In genomic region chr15:40590635-40591105, GRCh38 we compare ENCODE assay signal across 10 cellular contexts. TPM values are rescaled to one million over a fixed set of nuclear protein-coding genes. Genes with fewer than 3 reads are reported as not detected.
DNase-seq lines count a peak whose midpoint lies in the region; ATAC-seq and TF ChIP-seq lines count a peak whose summit lies in the region.
"Had no signal": no experiment of that assay in that cellular context is flagged by ENCODE, and none has a peak within 500 bp of the region (broad histone marks: within the 10 kb centered on the region; RNA-seq: fewer than 3 reads in every experiment).

No MANE protein-coding gene starts in this region.

- H3K4me3 ChIP-seq in OCI-LY7 (ENCODE audit: low read depth, low read length, poor library complexity, severe bottlenecking) (no peak overlapping the region), choroid plexus epithelial cell (ENCODE audit: low read depth, low read length) (no peak overlapping the region), neural progenitor cell (no peak overlapping the region), gastroesophageal sphincter (no peak overlapping the region)

- CTCF ChIA-PET in OCI-LY7 (lab: Charles Lee; ENCODE audit: unreplicated experiment) = interaction anchor here (1.0 to 1.6 kb wide), 2 partner anchors 25 to 111 kb away, joined by 4 to 6 read pairs; partner anchors contain the start of gene CCDC32

- H3K27ac ChIP-seq in OCI-LY7 (ENCODE audit: low read depth, low read length, poor library complexity, severe bottlenecking) (no peak overlapping the region), neural progenitor cell (no peak overlapping the region), gastroesophageal sphincter (no peak overlapping the region)

- H3K27me3 Mint-ChIP-seq in T-helper 2 cell treated with Interferon-gamma antibody and Interleukin-4, amounts not matched to agents 5 μg/mL and 100 μg/mL, for 36 hours (ENCODE audit: low read depth) = peaks cover 5% of the 10 kb centered on the region
- peaks cover 19% of the 10 kb centered on the region for H3K27me3 Mint-ChIP-seq in neural progenitor cell (ENCODE audit: insufficient read depth, low read depth)

- H3K9ac ChIP-seq in neural progenitor cell = no peak overlapping the region

- intact Hi-C loops in OCI-LY7 (cut with micrococcal nuclease; ENCODE audit: unreplicated experiment) = loop anchor here (5.0 kb wide), 1 partner anchor 177 kb away; the partner anchor contains the start of gene C15orf62

- peak overlapping the region; percentile 37 for H2AFZ ChIP-seq in OCI-LY7 (ENCODE audit: low read length)
- peak overlapping the region; percentile 56 for H2AFZ ChIP-seq in neural progenitor cell (replicated peaks)

- H3K9me3 Mint-ChIP-seq in T-helper 2 cell treated with Interferon-gamma antibody and Interleukin-4, amounts not matched to agents 5 μg/mL and 100 μg/mL, for 36 hours = no peaks in the 10 kb centered on the region
- peaks cover 3% of the 10 kb centered on the region for H3K9me3 Mint-ChIP-seq in neural progenitor cell

- H4K20me1 ChIP-seq in OCI-LY7 (ENCODE audit: insufficient read depth, low read length) (peaks cover 5% of the 10 kb centered on the region; the same call in 1 of the 2 replicates), neural progenitor cell (ENCODE audit: low read depth) (no peaks in the 10 kb centered on the region)

- H3K4me2 ChIP-seq in OCI-LY7 (ENCODE audit: low read length) (peak overlapping the region; percentile 38), neural progenitor cell (no peak overlapping the region)

- ATAC-seq in GM18907 (IDR thresholded peaks at IDR 0.05; ENCODE audit: unreplicated experiment) = no peak
- ATAC-seq in GM21515 (IDR thresholded peaks at IDR 0.05; ENCODE audit: unreplicated experiment) = no peak
- ATAC-seq in gastroesophageal sphincter = no peak

- no TSS peak for BruUV-seq in OCI-LY7 (replicated peaks; lab: Mats Ljungman, UMichigan)

- TF ChIP-seq CTCF in OCI-LY7 (conservative IDR thresholded peaks at IDR 0.05; ENCODE audit: low read length) (no peak), choroid plexus epithelial cell (conservative IDR thresholded peaks at IDR 0.05; ENCODE audit: low read depth, low read length) (no peak), neural progenitor cell (IDR thresholded peaks at IDR 0.05) (no peak), gastroesophageal sphincter (IDR thresholded peaks at IDR 0.05) (no peak)

- peaks cover 12% of the 10 kb centered on the region for H3K79me2 ChIP-seq in OCI-LY7 (ENCODE audit: insufficient read depth, low read depth, low read length)
- peaks cover 12% of the 10 kb centered on the region for H3K79me2 ChIP-seq in neural progenitor cell (ENCODE audit: low read depth)

- TF ChIP-seq EP300 in gastroesophageal sphincter (IDR thresholded peaks at IDR 0.05) = no peak

- WGBS in gastroesophageal sphincter (ENCODE audit: low coverage in 1 of 2), 2 donors = 28 to 51% methylated on average over 6 to 10 of the region's 13 CpGs

- no peak for TF ChIP-seq POLR2A in gastroesophageal sphincter (IDR thresholded peaks at IDR 0.05)

- no peaks in the 10 kb centered on the region for H3K9me2 ChIP-seq in OCI-LY7 (ENCODE audit: insufficient read depth, low read length)

- peaks cover 23% of the 10 kb centered on the region for H3K4me1 Mint-ChIP-seq in T-helper 2 cell treated with Interferon-gamma antibody and Interleukin-4, amounts not matched to agents 5 μg/mL and 100 μg/mL, for 36 hours (ENCODE audit: low read depth)
- H3K4me1 Mint-ChIP-seq in neural progenitor cell = peaks cover 16% of the 10 kb centered on the region

- H3K4me1 ChIP-seq in OCI-LY7 (ENCODE audit: insufficient read depth, low read length, poor library complexity, severe bottlenecking) = peaks cover 33% of the 10 kb centered on the region
- H3K4me1 ChIP-seq in neural progenitor cell = peaks cover 7% of the 10 kb centered on the region
- H3K4me1 ChIP-seq in gastroesophageal sphincter = peaks cover 0 to 24% (median 6%) of the 10 kb centered on the region in 3 donors

- DNase-seq in T-helper 2 cell treated with Interferon-gamma antibody and Interleukin-4, amounts not matched to agents 5 μg/mL and 100 μg/mL, for 36 hours (ENCODE audit: low spot score) = no peak
- DNase-seq in T-helper 2 cell (no peak), OCI-LY7 (ENCODE audit: low spot score) (no peak), choroid plexus epithelial cell (ENCODE audit: low read depth) (peak; percentile 45), neural progenitor cell (ENCODE audit: low spot score) (no peak)
- DNase-seq: activated effector memory CD4-positive, alpha-beta T cell treated with Interleukin-2 at 50 U/mL for 16 hours had no signal

- POLR2A ChIA-PET in OCI-LY7 (lab: Charles Lee) = interaction anchor here (0.6 to 3.0 kb wide), 7 partner anchors 11 to 179 kb away, joined by 3 to 12 read pairs (median 3); partner anchors contain the start of genes C15orf62, CCDC32 and RPUSD2

- no peaks in the 10 kb centered on the region for H3K9me3 ChIP-seq in OCI-LY7 (ENCODE audit: low read length)
- H3K9me3 ChIP-seq in neural progenitor cell (ENCODE audit: low read depth) = no peaks in the 10 kb centered on the region
- no peaks in the 10 kb centered on the region for H3K9me3 ChIP-seq in gastroesophageal sphincter
- H3K9me3 ChIP-seq: A549 had no signal

- peaks cover 4% of the 10 kb centered on the region for H3K27me3 ChIP-seq in neural progenitor cell
- peaks cover 14% of the 10 kb centered on the region for H3K27me3 ChIP-seq in gastroesophageal sphincter

- H3K36me3 ChIP-seq in OCI-LY7 (ENCODE audit: insufficient read depth, low read length) (no peaks in the 10 kb centered on the region), neural progenitor cell (no peaks in the 10 kb centered on the region), gastroesophageal sphincter (no peaks in the 10 kb centered on the region)

- peak overlapping the region; percentile 82 for H3K4me3 Mint-ChIP-seq in T-helper 2 cell treated with Interferon-gamma antibody and Interleukin-4, amounts not matched to agents 5 μg/mL and 100 μg/mL, for 36 hours
- H3K4me3 Mint-ChIP-seq in neural progenitor cell = no peak overlapping the region

- H3F3A ChIP-seq in neural progenitor cell (ENCODE audit: low read depth) = peaks cover 28% of the 10 kb centered on the region

- H3K27ac Mint-ChIP-seq in T-helper 2 cell treated with Interferon-gamma antibody and Interleukin-4, amounts not matched to agents 5 μg/mL and 100 μg/mL, for 36 hours = peak overlapping the region; percentile 29
- H3K27ac Mint-ChIP-seq in neural progenitor cell = no peak overlapping the region

- H3K36me3 Mint-ChIP-seq in T-helper 2 cell treated with Interferon-gamma antibody and Interleukin-4, amounts not matched to agents 5 μg/mL and 100 μg/mL, for 36 hours (ENCODE audit: low read depth) = peaks cover 4% of the 10 kb centered on the region
- peaks cover 5% of the 10 kb centered on the region for H3K36me3 Mint-ChIP-seq in neural progenitor cell

RNA-seq across cellular contexts. Expression of gene KNL1, which starts 3.4 kb away (rescaled TPM):
- total RNA-seq in OCI-LY7 (2014; rRNA removed; shearing (Covaris generic)) = 51.3 and 66.9 TPM in 2 replicates
- total RNA-seq in OCI-LY7 (2022) (58.7 and 62.3 TPM in 2 replicates), neural progenitor cell (ENCODE audit: low replicate concordance) (71.7 and 125 TPM in 2 replicates), gastroesophageal sphincter (under 1 TPM; 0.23 to 0.89 (median 0.57) TPM)

RNA-seq across cellular contexts. Expression of gene RPUSD2, which starts 21.6 kb away (rescaled TPM):
- total RNA-seq in OCI-LY7 (2014; rRNA removed; shearing (Covaris generic)) = 26.4 and 27.7 TPM in 2 replicates
- total RNA-seq in OCI-LY7 (2022) (15.7 and 18.9 TPM in 2 replicates), neural progenitor cell (ENCODE audit: low replicate concordance) (5.0 and 13.7 TPM in 2 replicates), gastroesophageal sphincter (10 to 100 TPM in 1 of 4 donors, 1 to 10 TPM in 3; 7.2 to 11.6 (median 8.7) TPM)

RNA-seq across cellular contexts. Expression of gene CCDC32, which starts 25.8 kb away (rescaled TPM):
- total RNA-seq in OCI-LY7 (2014; rRNA removed; shearing (Covaris generic)) = 10.3 and 15.1 TPM in 2 replicates
- total RNA-seq in OCI-LY7 (2022) (14.3 and 14.9 TPM in 2 replicates), neural progenitor cell (ENCODE audit: low replicate concordance) (17.3 and 22.4 TPM in 2 replicates), gastroesophageal sphincter (10 to 100 TPM; 16.2 to 45.8 (median 34.0) TPM)

Comparison
In these comparisons a context has a peak if more than half of its experiments do, and no peak if none do; other contexts are left out.
1. RNA of gene KNL1, which starts 3.4 kb away (total RNA-seq): 71.7 to 125 TPM in neural progenitor cell and 51.3 to 66.9 TPM in OCI-LY7; 0.23 to 0.89 TPM in gastroesophageal sphincter; every median in the first group is over 10 times any median in the second.